In genomic region chr15:42736178-42736792, GRCh38 we compare ENCODE assay signal across 8 cellular contexts. TPM values are rescaled to one million over a fixed set of nuclear protein-coding genes. Genes with fewer than 3 reads are reported as not detected.
DNase-seq lines count a peak whose midpoint lies in the region; ATAC-seq and TF ChIP-seq lines count a peak whose summit lies in the region.

No MANE protein-coding gene starts in this region.

- H3K36me3 Mint-ChIP-seq in activated naive CD4-positive, alpha-beta T cell treated with anti-CD3 and anti-CD28 coated beads, Interleukin-2, amount 50 U/mL, for 24 hours, result peaks cover 1% of the 10 kb centered on the region

- TF ChIP-seq EP300 in Ishikawa (IDR thresholded peaks at IDR 0.05; ENCODE audit: borderline replicate concordance), result no peak

- no peaks in the 10 kb centered on the region for H3K27me3 ChIP-seq in skeletal muscle satellite cell (ENCODE audit: control insufficient read depth, insufficient read depth, low read length)

- H3K9me3 ChIP-seq in skeletal muscle satellite cell (replicated peaks; ENCODE audit: low read length), result no peaks in the 10 kb centered on the region

- no peaks in the 10 kb centered on the region for H3K9me3 Mint-ChIP-seq in activated naive CD4-positive, alpha-beta T cell treated with anti-CD3 and anti-CD28 coated beads, Interleukin-2, amount 50 U/mL, for 24 hours

- H3K27me3 Mint-ChIP-seq in activated naive CD4-positive, alpha-beta T cell treated with anti-CD3 and anti-CD28 coated beads, Interleukin-2, amount 50 U/mL, for 24 hours, result no peaks in the 10 kb centered on the region

- peak overlapping the region; percentile 99 for H3K4me2 ChIP-seq in skeletal muscle satellite cell (ENCODE audit: low read length)

- peak overlapping the region; percentile 84 for H3K4me3 Mint-ChIP-seq in activated naive CD4-positive, alpha-beta T cell treated with anti-CD3 and anti-CD28 coated beads, Interleukin-2, amount 50 U/mL, for 24 hours

- peaks cover 36% of the 10 kb centered on the region for H3K36me3 ChIP-seq in skeletal muscle satellite cell (ENCODE audit: insufficient read depth, low read length)

- ATAC-seq in GM21367 (IDR thresholded peaks at IDR 0.05; ENCODE audit: unreplicated experiment), result peak; percentile 3

- H3K4me1 Mint-ChIP-seq in activated naive CD4-positive, alpha-beta T cell treated with anti-CD3 and anti-CD28 coated beads, Interleukin-2, amount 50 U/mL, for 24 hours, result peaks cover 19% of the 10 kb centered on the region

- TF ChIP-seq RAD21 in Ishikawa (IDR thresholded peaks at IDR 0.05; ENCODE audit: low read depth), result no peak

- H3K9ac ChIP-seq in skeletal muscle satellite cell (ENCODE audit: low read depth, low read length), result peak overlapping the region; percentile 92

- H3K27ac Mint-ChIP-seq in activated naive CD4-positive, alpha-beta T cell treated with anti-CD3 and anti-CD28 coated beads, Interleukin-2, amount 50 U/mL, for 24 hours, result no peak overlapping the region

- H3K4me1 ChIP-seq in skeletal muscle satellite cell (ENCODE audit: control insufficient read depth, insufficient read depth, low read length), result peaks cover 13% of the 10 kb centered on the region

- peak; percentile 42 for DNase-seq in COLO668 (lab: John Stamatoyannopoulos, UW; ENCODE audit: unreplicated experiment)
- peak; percentile 60 for DNase-seq in hepatic stellate cell (ENCODE audit: low spot score)
- no peak for DNase-seq in GF-D8 (lab: John Stamatoyannopoulos, UW)
- DNase-seq in COLO829 (ENCODE audit: low spot score), result no peak

- peak overlapping the region; percentile 97 for H3K4me3 ChIP-seq in skeletal muscle satellite cell (ENCODE audit: low read length)

TF ChIP-seq in Ishikawa, 13 proteins besides CTCF, POLR2A, EP300 and RAD21:
- no peak for TF ChIP-seq MAX (IDR thresholded peaks at IDR 0.05)
- no peak for TF ChIP-seq EGR1 (IDR thresholded peaks at IDR 0.05)
- no peak for TF ChIP-seq USF1 (IDR thresholded peaks at IDR 0.05)
- TF ChIP-seq TCF12 (IDR thresholded peaks at IDR 0.05; ENCODE audit: low read depth), result no peak
- TF ChIP-seq TEAD4 (IDR thresholded peaks at IDR 0.05), result no peak
- no peak for TF ChIP-seq NFIC (IDR thresholded peaks at IDR 0.05)
- TF ChIP-seq TAF1 (IDR thresholded peaks at IDR 0.05; ENCODE audit: low read depth), result no peak
- TF ChIP-seq ZBTB7A (IDR thresholded peaks at IDR 0.05; ENCODE audit: low read depth), result 0 out of 2 replicates have a peak, but pooled peaks have one; percentile 84

RNA-seq across cellular contexts. Expression of gene CDAN1, which starts 0.6 kb away (rescaled TPM):
- total RNA-seq in skeletal muscle satellite cell (2012; rRNA removed), result 6.1 and 12.2 TPM in 2 replicates

Comparison
In these comparisons a context has a peak if more than half of its experiments do, and no peak if none do; other contexts are left out.
1. DNase-seq: peak in COLO668 (single experiment) and hepatic stellate cell (single experiment); none in GF-D8 (single experiment) and COLO829 (single experiment).